ENCODE assay signal across 15 cellular contexts in the genomic region with DNA sequence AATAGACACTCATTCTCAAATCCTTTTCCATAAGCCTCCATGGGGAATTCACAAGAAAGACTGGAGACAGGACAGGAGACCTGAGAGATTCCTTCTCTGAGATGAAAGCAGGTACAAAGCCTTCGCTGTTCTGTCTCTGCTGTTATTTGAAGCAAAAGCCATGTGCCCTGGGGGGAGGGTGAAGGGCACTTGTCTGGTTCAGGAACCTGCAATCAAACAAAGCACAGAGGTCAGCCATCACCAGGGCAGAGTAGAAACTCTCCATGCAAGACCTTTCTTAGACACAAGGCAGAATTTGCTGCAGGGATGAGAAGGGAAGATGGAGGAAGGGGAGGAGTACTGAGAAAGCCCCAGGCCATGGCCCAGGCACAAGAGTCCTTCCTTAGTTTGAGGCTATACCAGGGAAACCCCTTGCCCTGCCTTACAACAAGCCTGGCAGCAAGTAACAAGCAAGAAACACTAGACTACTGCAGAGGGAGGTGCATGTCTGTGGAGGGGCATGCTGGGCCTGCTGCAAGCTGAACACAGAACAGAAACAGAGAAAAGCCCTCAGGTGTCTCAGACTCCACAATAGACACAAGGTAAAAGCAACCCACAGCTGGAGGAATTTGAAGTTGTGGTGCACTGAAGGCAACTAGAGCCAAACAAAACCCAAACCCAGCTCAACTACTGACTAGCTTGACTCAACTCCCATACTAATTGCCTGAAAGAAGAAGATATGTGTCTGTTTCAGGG. TPM values are rescaled to one million over a fixed set of nuclear protein-coding genes. Genes with fewer than 3 reads are reported as not detected.
DNase-seq lines count a peak whose midpoint lies in the region; ATAC-seq, FAIRE-seq and TF ChIP-seq lines count a peak whose summit lies in the region.
"Had no signal": no experiment of that assay in that cellular context is flagged by ENCODE, and none has a peak within 500 bp of the region (broad histone marks: within the 10 kb centered on the region; RNA-seq: fewer than 3 reads in every experiment).

No MANE protein-coding gene starts in this region.

- peak; percentile 21 for DNase-seq in neural crest cell (ENCODE audit: low read depth, low spot score)
- no peak for DNase-seq in RCC 7860 (ENCODE audit: low spot score)
- DNase-seq in SK-N-DZ (ENCODE audit: low spot score), result no peak
- no peak for DNase-seq in SW 1271 (lab: John Stamatoyannopoulos, UW)
- no peak for DNase-seq in GOT3 (lab: John Stamatoyannopoulos, UW)
- DNase-seq: activated naive CD4-positive, alpha-beta T cell treated with anti-CD3 and anti-CD28 coated beads, Interleukin-2, amount 10 ng/mL, durations not matched to agents 7 days and 5 days; mucosa of descending colon; NCI-H345; RPMI8226; stimulated activated CD4-positive, alpha-beta T cell treated with anti-CD3 and anti-CD28 coated beads, Interleukin-4, amount 100 ng/mL, for 4 hours; stomach had no signal

- H3K36me3 Mint-ChIP-seq in neural crest cell (ENCODE audit: low read depth), result peaks cover 2% of the 10 kb centered on the region
- H3K36me3 Mint-ChIP-seq: activated naive CD4-positive, alpha-beta T cell treated with anti-CD3 and anti-CD28 coated beads, Interleukin-2, amount 10 ng/mL, durations not matched to agents 7 days and 5 days had no signal

- FAIRE-seq in RCC 7860 (lab: Jason Lieb, UNC), result no peak

- ATAC-seq in GM18870 (IDR thresholded peaks at IDR 0.05; ENCODE audit: unreplicated experiment) (peak; percentile 71), GM21528 (IDR thresholded peaks at IDR 0.05; ENCODE audit: low FRiP score, unreplicated experiment) (peak; percentile 66), HG03103 (IDR thresholded peaks at IDR 0.05; ENCODE audit: low read depth, unreplicated experiment) (peak; percentile 63)
- ATAC-seq: esophagus mucosa, mucosa of descending colon had no signal

- H3K4me1 Mint-ChIP-seq in neural crest cell, result peaks cover 44% of the 10 kb centered on the region
- H3K4me1 Mint-ChIP-seq: activated naive CD4-positive, alpha-beta T cell treated with anti-CD3 and anti-CD28 coated beads, Interleukin-2, amount 10 ng/mL, durations not matched to agents 7 days and 5 days had no signal

- H3K4me3 Mint-ChIP-seq in neural crest cell, result no peak overlapping the region
- H3K4me3 Mint-ChIP-seq: activated naive CD4-positive, alpha-beta T cell treated with anti-CD3 and anti-CD28 coated beads, Interleukin-2, amount 10 ng/mL, durations not matched to agents 7 days and 5 days had no signal

- no peaks in the 10 kb centered on the region for H3K27me3 Mint-ChIP-seq in neural crest cell (ENCODE audit: low read depth)
- H3K27me3 Mint-ChIP-seq: activated naive CD4-positive, alpha-beta T cell treated with anti-CD3 and anti-CD28 coated beads, Interleukin-2, amount 10 ng/mL, durations not matched to agents 7 days and 5 days had no signal

- H3K9me3 Mint-ChIP-seq in neural crest cell, result peaks cover under 1% of the 10 kb centered on the region
- H3K9me3 Mint-ChIP-seq: activated naive CD4-positive, alpha-beta T cell treated with anti-CD3 and anti-CD28 coated beads, Interleukin-2, amount 10 ng/mL, durations not matched to agents 7 days and 5 days had no signal

- no peak overlapping the region for H3K27ac Mint-ChIP-seq in neural crest cell (ENCODE audit: unreplicated experiment)
- H3K27ac Mint-ChIP-seq: activated naive CD4-positive, alpha-beta T cell treated with anti-CD3 and anti-CD28 coated beads, Interleukin-2, amount 10 ng/mL, durations not matched to agents 7 days and 5 days had no signal

- no peak for TF ChIP-seq CTCF in neural crest cell (conservative IDR thresholded peaks at IDR 0.05)

RNA-seq across cellular contexts. Expression of a gene that starts 7.8 kb away (rescaled TPM):
- total RNA-seq in neural crest cell, result not detected in 2 replicates
- polyA plus RNA-seq in SK-N-DZ (2014; cell fraction: cytosol; rRNA removed), result not detected in 2 replicates
- polyA plus RNA-seq in SK-N-DZ (2014; cell fraction: nucleus; rRNA removed), result not detected in 2 replicates

RNA-seq across cellular contexts. Expression of a gene that starts 34.6 kb away (rescaled TPM):
- total RNA-seq in neural crest cell, result not detected in 2 replicates
- polyA plus RNA-seq in SK-N-DZ (2014; cell fraction: cytosol; rRNA removed), result not detected in 2 replicates
- not detected in 2 replicates for polyA plus RNA-seq in SK-N-DZ (2014; cell fraction: nucleus; rRNA removed)

RNA-seq across cellular contexts. Expression of a gene that starts 37.1 kb away (rescaled TPM):
- not detected in 2 replicates for total RNA-seq in neural crest cell
- polyA plus RNA-seq in SK-N-DZ (2014; cell fraction: cytosol; rRNA removed), result not detected in 2 replicates
- not detected in 2 replicates for polyA plus RNA-seq in SK-N-DZ (2014; cell fraction: nucleus; rRNA removed)
- total RNA-seq: esophagus mucosa, mucosa of descending colon had no signal
- polyA plus RNA-seq: stomach had no signal

RNA-seq across cellular contexts. Expression of a gene that starts 47.6 kb away (rescaled TPM):
- total RNA-seq in neural crest cell, result 2.5 and 2.9 TPM in 2 replicates
- polyA plus RNA-seq in SK-N-DZ (2014; cell fraction: cytosol; rRNA removed), result 5.9 and 11.2 TPM in 2 replicates
- polyA plus RNA-seq in SK-N-DZ (2014; cell fraction: nucleus; rRNA removed), result 3.7 and 7.7 TPM in 2 replicates

RNA-seq across cellular contexts. Expression of a gene that starts 47.8 kb away (rescaled TPM):
- 101 and 109 TPM in 2 replicates for total RNA-seq in neural crest cell
- polyA plus RNA-seq in SK-N-DZ (2014; cell fraction: cytosol; rRNA removed), result 33.6 and 38.0 TPM in 2 replicates
- polyA plus RNA-seq in SK-N-DZ (2014; cell fraction: nucleus; rRNA removed), result 16.0 and 17.9 TPM in 2 replicates
